16 cellular contexts compared by ENCODE assay signal in genomic region chr6:27551607-27552006, GRCh38.
DNase-seq lines count a peak whose midpoint lies in the region; ATAC-seq and TF ChIP-seq lines count a peak whose summit lies in the region.
"Had no signal": no experiment of that assay in that cellular context is flagged by ENCODE, and none has a peak within 500 bp of the region (broad histone marks: within the 10 kb centered on the region; RNA-seq: fewer than 3 reads in every experiment).

No MANE protein-coding gene starts in this region.

- H3K4me1 Mint-ChIP-seq in mesothelial cell of epicardium, result peaks cover 21% of the 10 kb centered on the region
- H3K4me1 Mint-ChIP-seq in activated CD8-positive, alpha-beta T cell treated with anti-CD3 and anti-CD28 coated beads, Interleukin-2, amount 10 ng/mL, durations not matched to agents 7 days and 5 days (ENCODE audit: low read depth), result peaks cover 22% of the 10 kb centered on the region
- peaks cover 26% of the 10 kb centered on the region for H3K4me1 Mint-ChIP-seq in activated T-helper 1 cell treated with anti-CD3 and anti-CD28 coated beads, Interleukin-12 subunit alpha, Interleukin-12 subunit beta, Interleukin-2, Interleukin-4 antibody, amounts not matched to agents 30 ng/mL and 10 ng/mL and 1 ng/mL, durations not matched to agents 14 hours and 24 hours and 36 hours (ENCODE audit: low read depth)

- no peak overlapping the region for H3K4me2 ChIP-seq in HCT116 (ENCODE audit: low read length)
- H3K4me2 ChIP-seq: KMS-11 had no signal

- no TSS peak for BruUV-seq in HCT116 (replicated peaks; lab: Mats Ljungman, UMichigan)

- TF ChIP-seq CTCF in HCT116 (IDR thresholded peaks at IDR 0.05 in 2 of 3, conservative IDR thresholded peaks at IDR 0.05 in 1 of 3; ENCODE audit: borderline replicate concordance in 1 of 3, insufficient read depth in 1 of 3, low read depth in 2 of 3, low read length in 2 of 3) (no peak), RWPE2 (IDR thresholded peaks at IDR 0.05; ENCODE audit: poor library complexity, severe bottlenecking) (no peak), mesothelial cell of epicardium (IDR thresholded peaks at IDR 0.05; ENCODE audit: unreplicated experiment) (no peak)

- no peaks in the 10 kb centered on the region for H3K79me2 ChIP-seq in ACC112 (ENCODE audit: control insufficient read depth, insufficient read depth, low read length, unreplicated experiment)
- H3K79me2 ChIP-seq in HCT116 (ENCODE audit: insufficient read depth, low read length), result no peaks in the 10 kb centered on the region

- H3K27ac Mint-ChIP-seq in mesothelial cell of epicardium, result no peak overlapping the region
- H3K27ac Mint-ChIP-seq in activated CD8-positive, alpha-beta T cell treated with anti-CD3 and anti-CD28 coated beads, Interleukin-2, amount 10 ng/mL, durations not matched to agents 7 days and 5 days, result no peak overlapping the region
- no peak overlapping the region for H3K27ac Mint-ChIP-seq in activated T-helper 1 cell treated with anti-CD3 and anti-CD28 coated beads, Interleukin-12 subunit alpha, Interleukin-12 subunit beta, Interleukin-2, Interleukin-4 antibody, amounts not matched to agents 30 ng/mL and 10 ng/mL and 1 ng/mL, durations not matched to agents 14 hours and 24 hours and 36 hours

- no peaks in the 10 kb centered on the region for H3K9me3 Mint-ChIP-seq in mesothelial cell of epicardium
- peaks cover 17% of the 10 kb centered on the region for H3K9me3 Mint-ChIP-seq in activated CD8-positive, alpha-beta T cell treated with anti-CD3 and anti-CD28 coated beads, Interleukin-2, amount 10 ng/mL, durations not matched to agents 7 days and 5 days (ENCODE audit: insufficient read depth)
- H3K9me3 Mint-ChIP-seq in activated T-helper 1 cell treated with anti-CD3 and anti-CD28 coated beads, Interleukin-12 subunit alpha, Interleukin-12 subunit beta, Interleukin-2, Interleukin-4 antibody, amounts not matched to agents 30 ng/mL and 10 ng/mL and 1 ng/mL, durations not matched to agents 14 hours and 24 hours and 36 hours, result peaks cover 11% of the 10 kb centered on the region

- H3K9me3 ChIP-seq in HCT116 (ENCODE audit: control insufficient read depth in 1 of 2, insufficient read depth in 1 of 2, low read depth in 1 of 2, low read length in 2 of 2) (no peaks in the 10 kb centered on the region), RWPE2 (ENCODE audit: severe bottlenecking) (no peaks in the 10 kb centered on the region)

- ATAC-seq in HCT116 (no peak), RWPE2 (ENCODE audit: low read depth) (no peak), HG02763 (IDR thresholded peaks at IDR 0.05; ENCODE audit: unreplicated experiment) (no peak)
- ATAC-seq in activated CD8-positive, alpha-beta T cell treated with anti-CD3 and anti-CD28 coated beads, Interleukin-2, amount 10 ng/mL, durations not matched to agents 7 days and 5 days, result no peak
- ATAC-seq: T-cell had no signal

- CTCF ChIA-PET in HCT116 (lab: Charles Lee), result no interaction called here
- CTCF ChIA-PET in activated CD8-positive, alpha-beta T cell treated with anti-CD3 and anti-CD28 coated beads, Interleukin-2, amount 10 ng/mL, durations not matched to agents 7 days and 5 days (lab: Charles Lee), result no interaction called here

- no peak overlapping the region for H3K27ac ChIP-seq in ACC112 (ENCODE audit: low read depth, low read length)
- no peak overlapping the region for H3K27ac ChIP-seq in HCT116 (ENCODE audit: low read depth, low read length)
- H3K27ac ChIP-seq in RWPE2 (ENCODE audit: poor library complexity, severe bottlenecking), result peak overlapping the region; percentile 54
- H3K27ac ChIP-seq: KMS-11 had no signal

- TF ChIP-seq RAD21 in HCT116 (IDR thresholded peaks at IDR 0.05; ENCODE audit: low read depth), result no peak

- H3K4me3 Mint-ChIP-seq in mesothelial cell of epicardium, result peak overlapping the region; percentile 22
- H3K4me3 Mint-ChIP-seq in activated CD8-positive, alpha-beta T cell treated with anti-CD3 and anti-CD28 coated beads, Interleukin-2, amount 10 ng/mL, durations not matched to agents 7 days and 5 days, result no peak overlapping the region
- no peak overlapping the region for H3K4me3 Mint-ChIP-seq in activated T-helper 1 cell treated with anti-CD3 and anti-CD28 coated beads, Interleukin-12 subunit alpha, Interleukin-12 subunit beta, Interleukin-2, Interleukin-4 antibody, amounts not matched to agents 30 ng/mL and 10 ng/mL and 1 ng/mL, durations not matched to agents 14 hours and 24 hours and 36 hours
- H3K4me3 Mint-ChIP-seq: T-cell had no signal

- RAD21 ChIA-PET in HCT116 (lab: Charles Lee; ENCODE audit: low non-redundant PET in 1 of 2, low total read pairs in 2 of 2, uncharacterized antibody in 2 of 2, unreplicated experiment in 2 of 2), result no interaction called here

- no peaks in the 10 kb centered on the region for H4K20me1 ChIP-seq in HCT116 (ENCODE audit: insufficient read depth)

- peak overlapping the region; percentile 59; the same call in 1 of the 2 replicates for H3K4me3 ChIP-seq in ACC112 (ENCODE audit: low read depth, low read length)
- H3K4me3 ChIP-seq in HCT116 (replicated peaks in 1 of 2; ENCODE audit: low read depth in 1 of 2, low read length in 2 of 2), result no peak overlapping the region
- no peak overlapping the region for H3K4me3 ChIP-seq in RWPE2 (ENCODE audit: severe bottlenecking)

- H2AFZ ChIP-seq in ACC112 (ENCODE audit: low read length, unreplicated experiment), result no peak overlapping the region
- H2AFZ ChIP-seq in HCT116 (ENCODE audit: low read depth, low read length, poor library complexity, severe bottlenecking), result peak overlapping the region; percentile 76

- TF ChIP-seq POLR2A in HCT116 (IDR thresholded peaks at IDR 0.05; ENCODE audit: borderline replicate concordance, extremely low read depth, insufficient read depth, insufficient read length), result no peak

- H3K9me2 ChIP-seq in HCT116 (ENCODE audit: insufficient read depth), result no peaks in the 10 kb centered on the region

- H3K4me1 ChIP-seq in ACC112 (ENCODE audit: control insufficient read depth, insufficient read depth, low read length, unreplicated experiment) (no peaks in the 10 kb centered on the region), HCT116 (ENCODE audit: control insufficient read depth in 1 of 2, insufficient read depth in 2 of 2, low read length in 2 of 2) (peaks cover 7 to 33% of the 10 kb centered on the region in 2 experiments; a peak in 3 of 4 replicates), RWPE2 (ENCODE audit: insufficient read depth, poor library complexity, severe bottlenecking) (peaks cover 9% of the 10 kb centered on the region)

- H3K36me3 ChIP-seq in ACC112 (ENCODE audit: insufficient read depth, low read length) (no peaks in the 10 kb centered on the region), HCT116 (ENCODE audit: control insufficient read depth in 1 of 2, insufficient read depth in 2 of 2, low read length in 2 of 2) (no peaks in the 10 kb centered on the region), RWPE2 (ENCODE audit: low read depth) (no peaks in the 10 kb centered on the region)

- DNase-seq in HCT116 (ENCODE audit: low read depth, low spot score), result no peak
- DNase-seq in RWPE2 (ENCODE audit: low spot score), result no peak
- DNase-seq in mesothelial cell of epicardium (ENCODE audit: low spot score in 2 of 2, unreplicated experiment in 2 of 2), result no peak
- no peak for DNase-seq in activated CD8-positive, alpha-beta T cell treated with anti-CD3 and anti-CD28 coated beads, Interleukin-2, amount 10 ng/mL, durations not matched to agents 7 days and 5 days
- no peak for DNase-seq in activated T-helper 1 cell treated with anti-CD3 and anti-CD28 coated beads, Interleukin-12 subunit alpha, Interleukin-12 subunit beta, Interleukin-2, Interleukin-4 antibody, amounts not matched to agents 30 ng/mL and 10 ng/mL and 1 ng/mL, durations not matched to agents 14 hours and 24 hours and 36 hours (ENCODE audit: low spot score)
- DNase-seq in SHP77 (lab: John Stamatoyannopoulos, UW), result no peak
- DNase-seq: C1 segment of cervical spinal cord, COR-L47, DMS153, H7, NCI-H1930, NCI-H510A treated with DMSO at 0.1 percent for 48 hours, T-cell had no signal

- POLR2A ChIA-PET in HCT116 (lab: Charles Lee), result no interaction called here
- POLR2A ChIA-PET in activated CD8-positive, alpha-beta T cell treated with anti-CD3 and anti-CD28 coated beads, Interleukin-2, amount 10 ng/mL, durations not matched to agents 7 days and 5 days (lab: Charles Lee), result no interaction called here

- H3K27me3 Mint-ChIP-seq in mesothelial cell of epicardium (ENCODE audit: low read depth), result peaks cover 19% of the 10 kb centered on the region
- H3K27me3 Mint-ChIP-seq in activated CD8-positive, alpha-beta T cell treated with anti-CD3 and anti-CD28 coated beads, Interleukin-2, amount 10 ng/mL, durations not matched to agents 7 days and 5 days (ENCODE audit: low read depth), result peaks cover 47% of the 10 kb centered on the region
- peaks cover 68% of the 10 kb centered on the region for H3K27me3 Mint-ChIP-seq in activated T-helper 1 cell treated with anti-CD3 and anti-CD28 coated beads, Interleukin-12 subunit alpha, Interleukin-12 subunit beta, Interleukin-2, Interleukin-4 antibody, amounts not matched to agents 30 ng/mL and 10 ng/mL and 1 ng/mL, durations not matched to agents 14 hours and 24 hours and 36 hours (ENCODE audit: insufficient read depth)

- intact Hi-C loops in HCT116 (cut with micrococcal nuclease), result no loop called here
- intact Hi-C loops in activated T-helper 1 cell treated with anti-CD3 and anti-CD28 coated beads, Interleukin-12 subunit alpha, Interleukin-12 subunit beta, Interleukin-2, Interleukin-4 antibody, amounts not matched to agents 30 ng/mL and 10 ng/mL and 1 ng/mL, durations not matched to agents 14 hours and 24 hours and 36 hours (cut with micrococcal nuclease), result loop anchor here (2.0 to 10.0 kb wide), 2 partner anchors 41 to 1263 kb away; no protein-coding TSS in a partner anchor

- H3K9ac ChIP-seq in HCT116 (ENCODE audit: low read length), result no peak overlapping the region
- H3K9ac ChIP-seq: KMS-11 had no signal

- H3K36me3 Mint-ChIP-seq in mesothelial cell of epicardium, result no peaks in the 10 kb centered on the region
- peaks cover 5% of the 10 kb centered on the region for H3K36me3 Mint-ChIP-seq in activated CD8-positive, alpha-beta T cell treated with anti-CD3 and anti-CD28 coated beads, Interleukin-2, amount 10 ng/mL, durations not matched to agents 7 days and 5 days (ENCODE audit: low read depth)
- H3K36me3 Mint-ChIP-seq in activated T-helper 1 cell treated with anti-CD3 and anti-CD28 coated beads, Interleukin-12 subunit alpha, Interleukin-12 subunit beta, Interleukin-2, Interleukin-4 antibody, amounts not matched to agents 30 ng/mL and 10 ng/mL and 1 ng/mL, durations not matched to agents 14 hours and 24 hours and 36 hours (ENCODE audit: low read depth), result no peaks in the 10 kb centered on the region

- H3K27me3 ChIP-seq in ACC112 (ENCODE audit: insufficient read depth, low read length) (peaks cover 8% of the 10 kb centered on the region), HCT116 (ENCODE audit: insufficient read depth, low read length) (no peaks in the 10 kb centered on the region), RWPE2 (ENCODE audit: insufficient read depth, poor library complexity, severe bottlenecking) (peaks cover 2% of the 10 kb centered on the region)

TF ChIP-seq in HCT116, 20 proteins besides CTCF, POLR2A, EP300 and RAD21 (continues in another document):
- TF ChIP-seq YY1 (IDR thresholded peaks at IDR 0.05; ENCODE audit: extremely low read depth, insufficient replicate concordance, low read depth, low read length), result no peak
